13 cellular contexts compared by ENCODE assay signal in genomic region chr22:41598081-41598480, GRCh38. TPM values are rescaled to one million over a fixed set of nuclear protein-coding genes. Genes with fewer than 3 reads are reported as not detected.
A peak's percentile ranks its signal among the peaks of the same experiment; 100 is the strongest.
DNase-seq lines count a peak whose midpoint lies in the region; ATAC-seq, FAIRE-seq and TF ChIP-seq lines count a peak whose summit lies in the region.
"Had no signal": no experiment of that assay in that cellular context is flagged by ENCODE, and none has a peak within 500 bp of the region (broad histone marks: within the 10 kb centered on the region; RNA-seq: fewer than 3 reads in every experiment).

No MANE protein-coding gene starts in this region.

- peaks cover 8% of the 10 kb centered on the region for H3K4me1 Mint-ChIP-seq in CD4-positive, alpha-beta T cell (ENCODE audit: low read depth)

- H3K9me3 Mint-ChIP-seq in CD4-positive, alpha-beta T cell = no peaks in the 10 kb centered on the region
- H3K9me3 Mint-ChIP-seq: T-cell had no signal

- H3K27ac Mint-ChIP-seq in CD4-positive, alpha-beta T cell = no peak overlapping the region
- H3K27ac Mint-ChIP-seq: T-cell had no signal

- H3K4me3 ChIP-seq in adipocyte (ENCODE audit: low read length) (no peak overlapping the region), fibroblast of villous mesenchyme (ENCODE audit: low read depth, low read length) (no peak overlapping the region), skin epidermis (no peak overlapping the region)
- H3K4me3 ChIP-seq: gastrocnemius medialis had no signal

- H3K36me3 ChIP-seq in adipocyte (ENCODE audit: control insufficient read depth, insufficient read depth, low read length, severe bottlenecking) = peaks cover 38% of the 10 kb centered on the region

- no peak for ATAC-seq in GM21528 (IDR thresholded peaks at IDR 0.05; ENCODE audit: low FRiP score, unreplicated experiment)
- ATAC-seq in CD4-positive, alpha-beta T cell (ENCODE audit: poor library complexity) = no peak

- no peak for FAIRE-seq in D721Med (lab: Jason Lieb, UNC)

- intact Hi-C loops in CD4-positive, alpha-beta T cell (cut with DNase I, micrococcal nuclease) = loop anchor here in 1 of 2 experiments (10.0 kb wide), 1 partner anchor 133 kb away; the partner anchor contains the start of genes ACO2 and PHF5A

- H3K9ac ChIP-seq in adipocyte (ENCODE audit: low read length) = peak overlapping the region; percentile 35

- peak; percentile 41 for DNase-seq in H4 (ENCODE audit: low spot score)
- peak; percentile 60 for DNase-seq in adipocyte (ENCODE audit: low read depth)
- peak; percentile 68 for DNase-seq in fibroblast of villous mesenchyme (ENCODE audit: low read depth)
- no peak for DNase-seq in NCI-H2081 treated with DMSO at 0.1 percent for 48 hours (lab: John Stamatoyannopoulos, UW)
- no peak for DNase-seq in CD4-positive, alpha-beta T cell
- DNase-seq in D721Med (ENCODE audit: insufficient read length, low spot score) = no peak
- DNase-seq: DMS79, gastrocnemius medialis, NCI-H526 treated with DMSO at 0.1 percent for 48 hours, T-cell had no signal

- H3K27me3 Mint-ChIP-seq in CD4-positive, alpha-beta T cell = no peaks in the 10 kb centered on the region
- H3K27me3 Mint-ChIP-seq: T-cell had no signal

- H3K4me3 Mint-ChIP-seq in CD4-positive, alpha-beta T cell = no peak overlapping the region
- H3K4me3 Mint-ChIP-seq: T-cell had no signal

- no peak for TF ChIP-seq CTCF in fibroblast of villous mesenchyme (IDR thresholded peaks at IDR 0.05; ENCODE audit: insufficient read depth, low read depth, low read length)
- TF ChIP-seq CTCF in CD4-positive, alpha-beta T cell (IDR thresholded peaks at IDR 0.05) = no peak
- no peak for TF ChIP-seq CTCF in D721Med (IDR thresholded peaks at IDR 0.05; ENCODE audit: insufficient read depth, missing control alignments)

- no peaks in the 10 kb centered on the region for H3K9me3 ChIP-seq in adipocyte (ENCODE audit: control insufficient read depth, low read length)
- no peaks in the 10 kb centered on the region for H3K9me3 ChIP-seq in CD4-positive, alpha-beta T cell (ENCODE audit: control insufficient read depth, low read length)
- H3K9me3 ChIP-seq: gastrocnemius medialis had no signal

- CTCF ChIA-PET in CD4-positive, alpha-beta T cell (lab: Charles Lee) = no interaction called here

- H3K27ac ChIP-seq in skin epidermis = peak overlapping the region in 12 of 21 experiments; percentile 7 to 73 (median 30)
- no peak overlapping the region for H3K27ac ChIP-seq in CD4-positive, alpha-beta T cell (ENCODE audit: low read depth, low read length)
- H3K27ac ChIP-seq: gastrocnemius medialis had no signal

- POLR2A ChIA-PET in CD4-positive, alpha-beta T cell (lab: Charles Lee) = interaction anchor here (1.7 to 1.8 kb wide), 2 partner anchors 9 to 23 kb away, joined by 4 to 8 read pairs; partner anchors contain the start of genes DESI1, PMM1 and XRCC6

- H3K36me3 Mint-ChIP-seq in CD4-positive, alpha-beta T cell (ENCODE audit: low read depth) = peaks cover 26% of the 10 kb centered on the region

- no peaks in the 10 kb centered on the region for H3K27me3 ChIP-seq in adipocyte (replicated peaks; ENCODE audit: control insufficient read depth, insufficient read depth, low read length)
- H3K27me3 ChIP-seq in CD4-positive, alpha-beta T cell (ENCODE audit: control insufficient read depth, insufficient read depth, low read length) = no peaks in the 10 kb centered on the region
- H3K27me3 ChIP-seq: gastrocnemius medialis had no signal

- peaks cover 17% of the 10 kb centered on the region for H3K4me1 ChIP-seq in adipocyte (ENCODE audit: control insufficient read depth, insufficient read depth, low read length)
- H3K4me1 ChIP-seq: gastrocnemius medialis had no signal

RNA-seq across cellular contexts. Expression of gene PMM1, which starts 8.4 kb away (rescaled TPM):
- total RNA-seq in H4 (2014; rRNA removed; shearing (Covaris generic)) = 4.2 and 17.5 TPM in 2 replicates
- 13.8 and 21.6 TPM in 2 replicates for total RNA-seq in fibroblast of villous mesenchyme
- 10 to 100 TPM; 24.8 to 25.5 TPM for total RNA-seq in CD4-positive, alpha-beta T cell

RNA-seq across cellular contexts. Expression of gene DESI1, which starts 22.8 kb away (rescaled TPM):
- 23.1 and 28.1 TPM in 2 replicates for total RNA-seq in H4 (2014; rRNA removed; shearing (Covaris generic))
- total RNA-seq in fibroblast of villous mesenchyme = 23.5 and 27.6 TPM in 2 replicates
- total RNA-seq in CD4-positive, alpha-beta T cell = 10 to 100 TPM; 12.7 to 13.0 TPM

RNA-seq across cellular contexts. Expression of gene XRCC6, which starts 23.0 kb away (rescaled TPM):
- total RNA-seq in H4 (2014; rRNA removed; shearing (Covaris generic)) = 634 and 694 TPM in 2 replicates
- 302 and 350 TPM in 2 replicates for total RNA-seq in fibroblast of villous mesenchyme
- total RNA-seq in CD4-positive, alpha-beta T cell = 100 to 1,000 TPM; 162 TPM

RNA-seq across cellular contexts. Expression of gene CSDC2, which starts 37.3 kb away (rescaled TPM):
- 0.14 TPM in 1 of 2 replicates, not detected in the other for total RNA-seq in H4 (2014; rRNA removed; shearing (Covaris generic))
- total RNA-seq in fibroblast of villous mesenchyme = 1.9 and 2.2 TPM in 2 replicates
- total RNA-seq in CD4-positive, alpha-beta T cell = not detected
- total RNA-seq: activated CD8-positive, alpha-beta memory T cell treated with anti-CD3 and anti-CD28 coated beads for 36 hours had no signal

RNA-seq across cellular contexts. Expression of gene POLR3H, which starts 53.8 kb away (rescaled TPM):
- 22.8 and 23.1 TPM in 2 replicates for total RNA-seq in H4 (2014; rRNA removed; shearing (Covaris generic))
- 24.8 and 28.1 TPM in 2 replicates for total RNA-seq in fibroblast of villous mesenchyme
- total RNA-seq in CD4-positive, alpha-beta T cell = 10 to 100 TPM; 13.4 to 17.3 TPM

Comparison
In these comparisons a context has a peak if more than half of its experiments do, and no peak if none do; other contexts are left out.
1. DNase-seq: peak in H4 (single experiment), adipocyte (single experiment) and fibroblast of villous mesenchyme (single experiment); none in NCI-H2081 treated with DMSO at 0.1 percent for 48 hours (single experiment), CD4-positive, alpha-beta T cell (0 of 10) and D721Med (single experiment).